Comparison of ENCODE assay signal across 1 cellular context in genomic region chr17:47785538-47786123, GRCh38.
A peak's percentile ranks its signal among the peaks of the same experiment; 100 is the strongest.
TF ChIP-seq lines count a peak whose summit lies in the region.

No MANE protein-coding gene starts in this region.

TF ChIP-seq in GM12878, 131 proteins besides CTCF, POLR2A, EP300 and RAD21:
- TF ChIP-seq NFYA (IDR thresholded peaks at IDR 0.05; ENCODE audit: borderline replicate concordance, low read depth, low read length) (no peak), REST (IDR thresholded peaks at IDR 0.05; ENCODE audit: low read depth, low read length) (peak; percentile 94)
